12 cellular contexts compared by ENCODE assay signal in the genomic region with DNA sequence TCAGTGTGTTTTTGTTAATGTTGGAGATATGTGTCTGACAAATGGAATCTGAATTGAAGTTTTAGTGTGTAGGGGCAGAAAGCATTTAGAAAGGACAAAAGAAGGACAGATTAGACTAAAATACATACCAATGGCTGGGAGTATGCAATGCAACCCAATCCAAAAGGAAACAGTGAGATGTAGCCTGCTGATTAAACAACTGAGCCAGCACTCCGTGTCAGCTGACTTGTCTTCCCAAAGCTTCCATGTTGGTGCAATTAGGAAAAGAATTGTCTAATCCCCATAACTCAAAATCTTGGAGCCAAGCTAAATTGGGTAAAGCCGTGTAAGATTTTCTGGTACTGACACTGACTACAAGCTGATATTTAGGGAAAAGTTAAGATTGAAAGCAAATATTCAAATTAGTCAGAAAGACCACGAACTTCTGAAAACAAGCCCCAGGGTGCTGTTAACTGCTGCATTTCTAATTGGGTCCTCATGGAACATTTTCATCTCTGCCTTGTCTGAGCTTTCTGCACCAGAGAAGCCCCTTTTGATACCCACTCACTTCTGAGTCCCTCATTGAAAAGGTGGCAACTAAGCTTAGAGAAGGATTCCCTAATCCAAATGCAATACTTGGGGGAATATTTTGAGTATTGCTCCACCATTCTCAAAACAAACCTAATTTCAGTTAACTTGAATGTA.
DNase-seq lines count a peak whose midpoint lies in the region; ATAC-seq, FAIRE-seq and TF ChIP-seq lines count a peak whose summit lies in the region.
"Had no signal": no experiment of that assay in that cellular context is flagged by ENCODE, and none has a peak within 500 bp of the region (broad histone marks: within the 10 kb centered on the region; RNA-seq: fewer than 3 reads in every experiment).

No MANE protein-coding gene starts in this region.

- H3K9me3 Mint-ChIP-seq in WTC11: no peaks in the 10 kb centered on the region

- no peaks in the 10 kb centered on the region for H3K36me3 Mint-ChIP-seq in WTC11

- TF ChIP-seq CTCF in WTC11 (IDR thresholded peaks at IDR 0.05): no peak
- TF ChIP-seq CTCF in fibroblast of the aortic adventitia (IDR thresholded peaks at IDR 0.05; ENCODE audit: insufficient read depth, low read length): no peak
- TF ChIP-seq CTCF in adrenal gland (IDR thresholded peaks at IDR 0.05): no peak

- peak; percentile 80 for FAIRE-seq in GM12891 (lab: Jason Lieb, UNC)

- H3K9ac ChIP-seq in BLaER1 treated with 17β-estradiol and CSF1 and Interleukin-3, amounts not matched to agents 10 nM and 100 nM: peak overlapping the region in 9 of 11 experiments; percentile 41 to 92 (median 82); a peak in 18 of 22 replicates

- peaks cover 0 to 6% (median 0%) of the 10 kb centered on the region in 11 experiments; a peak in 1 of 22 replicates for H4K20me1 ChIP-seq in BLaER1 treated with 17β-estradiol and CSF1 and Interleukin-3, amounts not matched to agents 10 nM and 100 nM

- no peaks in the 10 kb centered on the region for H3K27me3 ChIP-seq in BLaER1 treated with 17β-estradiol and CSF1 and Interleukin-3, amounts not matched to agents 10 nM and 100 nM
- H3K27me3 ChIP-seq in adrenal gland: no peaks in the 10 kb centered on the region

- H3K27ac Mint-ChIP-seq in WTC11: no peak overlapping the region; the same call in 1 of the 2 replicates

- peak overlapping the region in 8 of 10 experiments; percentile 5 to 74 (median 58); a peak in 13 of 20 replicates for H3K4me3 ChIP-seq in BLaER1 treated with 17β-estradiol and CSF1 and Interleukin-3, amounts not matched to agents 10 nM and 100 nM
- H3K4me3 ChIP-seq in fibroblast of the aortic adventitia (ENCODE audit: low read depth, low read length): no peak overlapping the region
- no peak overlapping the region for H3K4me3 ChIP-seq in adrenal gland
- H3K4me3 ChIP-seq: esophagus squamous epithelium had no signal

- peak overlapping the region; percentile 66 to 92 (median 77) for H3K4me2 ChIP-seq in BLaER1 treated with 17β-estradiol and CSF1 and Interleukin-3, amounts not matched to agents 10 nM and 100 nM

- ATAC-seq in WTC11 (no peak), HG02759 (IDR thresholded peaks at IDR 0.05; ENCODE audit: unreplicated experiment) (no peak), HG03097 (IDR thresholded peaks at IDR 0.05; ENCODE audit: low FRiP score, unreplicated experiment) (no peak)
- ATAC-seq: PC-3 had no signal

- POLR2A ChIA-PET in WTC11 (lab: Charles Lee): no interaction called here

- peaks cover 67% of the 10 kb centered on the region for H3K4me1 Mint-ChIP-seq in WTC11

- peaks cover 0 to 25% (median 0%) of the 10 kb centered on the region in 11 experiments; a peak in 2 of 22 replicates for H3K36me3 ChIP-seq in BLaER1 treated with 17β-estradiol and CSF1 and Interleukin-3, amounts not matched to agents 10 nM and 100 nM
- H3K36me3 ChIP-seq in adrenal gland (replicated peaks in 1 of 2): no peaks in the 10 kb centered on the region
- H3K36me3 ChIP-seq: esophagus squamous epithelium had no signal

- H3K4me1 ChIP-seq in BLaER1 treated with 17β-estradiol and CSF1 and Interleukin-3, amounts not matched to agents 10 nM and 100 nM: peaks cover 62 to 100% (median 97%) of the 10 kb centered on the region in 10 experiments
- peaks cover 0 to 9% of the 10 kb centered on the region in 2 donors for H3K4me1 ChIP-seq in adrenal gland (replicated peaks in 1 of 2)

- no peaks in the 10 kb centered on the region for H3K9me3 ChIP-seq in BLaER1 treated with 17β-estradiol and CSF1 and Interleukin-3, amounts not matched to agents 10 nM and 100 nM (replicated peaks in 1 of 11)
- H3K9me3 ChIP-seq in adrenal gland (replicated peaks in 1 of 3): no peaks in the 10 kb centered on the region
- H3K9me3 ChIP-seq: esophagus squamous epithelium had no signal

- intact Hi-C loops in adrenal gland (cut with DNase I): loop anchor here in 1 of 2 donors (10.0 kb wide), 1 partner anchor 165 kb away; no protein-coding TSS in a partner anchor

- no peak overlapping the region for H3K4me3 Mint-ChIP-seq in WTC11

- TF ChIP-seq POLR2A in GM12891 (IDR thresholded peaks at IDR 0.05; ENCODE audit: low read depth, low read length) (no peak), adrenal gland (IDR thresholded peaks at IDR 0.05) (no peak)

- CTCF ChIA-PET in WTC11 (lab: Charles Lee): interaction anchor here (1.2 to 2.0 kb wide), 3 partner anchors 9 to 373 kb away, joined by 3 to 11 read pairs (median 7); no protein-coding TSS in a partner anchor

- WGBS in adrenal gland, 4 donors: 50 to 71% (median 58%) methylated on average over 3 of the region's 3 CpGs

- no peak for DNase-seq in GM12891 (ENCODE audit: insufficient read length, low spot score)
- no peak for DNase-seq in WTC11 (ENCODE audit: low spot score)
- peak; percentile 14 for DNase-seq in fibroblast of the aortic adventitia (ENCODE audit: low read depth)
- no peak for DNase-seq in NCI-H748 treated with DMSO at 0.1 percent for 48 hours (lab: John Stamatoyannopoulos, UW)
- no peak for DNase-seq in adrenal gland
- DNase-seq: central memory CD4-positive, alpha-beta T cell; esophagus squamous epithelium; PC-3; stimulated activated CD4-positive, alpha-beta T cell treated with anti-CD3 and anti-CD28 coated beads, Interleukin-2, amount 100 ng/mL, for 48 hours had no signal

- H3K27me3 Mint-ChIP-seq in WTC11 (ENCODE audit: low read depth): no peaks in the 10 kb centered on the region

- peak overlapping the region in 8 of 11 experiments; percentile 81 to 98 (median 90); a peak in 17 of 22 replicates for H3K27ac ChIP-seq in BLaER1 treated with 17β-estradiol and CSF1 and Interleukin-3, amounts not matched to agents 10 nM and 100 nM
- H3K27ac ChIP-seq in adrenal gland: no peak overlapping the region
- H3K27ac ChIP-seq: esophagus squamous epithelium had no signal

TF ChIP-seq in GM12891, 5 proteins besides CTCF, POLR2A, EP300 and RAD21:
- TF ChIP-seq PAX5 (IDR thresholded peaks at IDR 0.05; ENCODE audit: insufficient read depth, low read length, severe bottlenecking): no peak
- no peak for TF ChIP-seq SPI1 (IDR thresholded peaks at IDR 0.05; ENCODE audit: low read depth, low read length)
- TF ChIP-seq TAF1 (IDR thresholded peaks at IDR 0.05; ENCODE audit: low read depth, low read length): no peak
- no peak for TF ChIP-seq POLR2AphosphoS5 (IDR thresholded peaks at IDR 0.05; ENCODE audit: low read depth, low read length)
- TF ChIP-seq POU2F2 (IDR thresholded peaks at IDR 0.05; ENCODE audit: low read depth, low read length): no peak

TF ChIP-seq in WTC11, 78 proteins besides CTCF, POLR2A, EP300 and RAD21:
- no peak for TF ChIP-seq ATF3 (CRISPR knock-in tag; conservative IDR thresholded peaks at IDR 0.05)
- peak; percentile 58 for TF ChIP-seq USF2 (CRISPR knock-in tag; IDR thresholded peaks at IDR 0.05)

Comparison
In these comparisons a context has a peak if more than half of its experiments do, and no peak if none do; other contexts are left out.
1. H3K27ac ChIP-seq: peak in BLaER1 treated with 17β-estradiol and CSF1 and Interleukin-3, amounts not matched to agents 10 nM and 100 nM (8 of 11); none in adrenal gland (0 of 5).
2. H3K4me3 ChIP-seq: peak in BLaER1 treated with 17β-estradiol and CSF1 and Interleukin-3, amounts not matched to agents 10 nM and 100 nM (8 of 10); none in fibroblast of the aortic adventitia (single experiment) and adrenal gland (0 of 4).